Comparison of ENCODE assay signal across 8 cellular contexts in the genomic region with DNA sequence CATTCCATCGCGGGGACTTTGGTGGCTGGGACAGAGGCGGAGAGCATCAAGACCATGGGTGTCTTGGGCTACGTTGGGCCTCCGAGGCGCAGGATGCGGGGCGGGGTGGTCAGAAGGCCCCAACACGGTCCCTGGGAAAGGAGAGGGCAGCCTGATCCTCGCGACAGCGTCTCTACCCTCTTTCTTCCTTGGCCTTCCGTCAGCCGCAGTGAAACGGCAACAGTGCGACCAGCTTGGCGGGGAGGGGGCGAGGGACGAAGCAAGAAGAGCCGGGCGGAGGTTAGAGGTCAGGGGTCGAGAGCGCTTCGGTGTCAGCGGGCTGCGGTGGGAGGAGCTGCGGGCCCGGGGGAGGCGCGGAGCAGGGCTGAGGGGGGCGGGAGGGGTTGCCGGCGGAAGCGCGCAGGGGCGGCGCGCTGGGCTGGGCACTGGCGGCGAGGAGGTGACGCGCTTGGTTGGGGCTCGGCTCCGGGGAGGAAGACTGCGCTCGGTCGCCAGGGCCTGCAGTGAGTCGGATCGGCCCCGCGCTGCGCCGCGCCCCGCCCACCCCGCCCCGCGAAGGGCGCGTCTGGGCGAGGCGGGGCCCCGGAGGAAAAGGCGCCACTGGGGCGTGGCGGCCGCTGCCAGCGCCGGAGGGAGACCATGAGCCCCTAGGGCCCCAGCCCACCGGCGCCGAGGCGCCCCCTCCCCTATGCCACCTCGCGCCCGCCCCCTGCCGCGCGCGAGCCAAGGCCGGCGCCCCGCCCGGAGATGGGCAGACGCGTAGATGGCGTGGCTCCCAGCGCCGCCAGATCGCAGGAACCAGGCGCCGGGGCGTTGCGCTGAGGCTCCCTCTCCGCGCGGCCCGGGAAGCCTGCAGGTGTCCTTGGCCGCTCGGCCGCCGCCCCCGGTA. TPM values are rescaled to one million over a fixed set of nuclear protein-coding genes. Genes with fewer than 3 reads are reported as not detected.
DNase-seq lines count a peak whose midpoint lies in the region; ATAC-seq and TF ChIP-seq lines count a peak whose summit lies in the region.

A gene (plus strand): TSS at position 600 of the 889 bp plus-strand sequence. CDS start 1,186 bp downstream, outside the sequence.

- H3K27me3 ChIP-seq in mucosa of rectum (ENCODE audit: control insufficient read depth in 2 of 2, insufficient read depth in 2 of 2, low read length in 2 of 2), result no peaks in the 10 kb centered on the region

- no peak for TF ChIP-seq POLR2A in erythroblast (IDR thresholded peaks at IDR 0.05; ENCODE audit: low read length)

- H3K4me1 ChIP-seq in mucosa of rectum (ENCODE audit: control insufficient read depth in 2 of 2, insufficient read depth in 2 of 2, low read length in 2 of 2), result peaks cover 9 to 22% of the 10 kb centered on the region in 2 donors

- no peaks in the 10 kb centered on the region for H3K9me3 ChIP-seq in mucosa of rectum (ENCODE audit: control insufficient read depth in 2 of 2, low read length in 2 of 2)

- DNase-seq in COLO829 (ENCODE audit: low spot score) (peak; percentile 24), HT1080 (ENCODE audit: low read depth) (peak; percentile 64), OCI-M1 (lab: John Stamatoyannopoulos, UW) (peak; percentile 69), activated T-cell treated with anti-CD3 and anti-CD28 coated beads for 48 hours (ENCODE audit: low read depth) (peak; percentile 89), erythroblast (lab: John Stamatoyannopoulos, UW) (peak; percentile 69 to 72)
- peak; percentile 87 for DNase-seq in stimulated activated CD8-positive, alpha-beta memory T cell treated with anti-CD3 and anti-CD28 coated beads, Interleukin-4, amount 100 ng/mL, for 24 hours (ENCODE audit: low read depth)

- H3K27ac ChIP-seq in mucosa of rectum (ENCODE audit: low read depth in 2 of 2, low read length in 2 of 2), result peak within 1 kb of the TSS; percentile 86 to 87

- peak; percentile 78 for ATAC-seq in GM21367 (IDR thresholded peaks at IDR 0.05; ENCODE audit: unreplicated experiment)

- H3K36me3 ChIP-seq in mucosa of rectum (ENCODE audit: control insufficient read depth in 2 of 2, insufficient read depth in 2 of 2, low read length in 2 of 2), result no peaks in the 10 kb centered on the region

- H3K4me3 ChIP-seq in mucosa of rectum (ENCODE audit: low read length in 2 of 2), result peak within 1 kb of the TSS; percentile 78

- H3K9ac ChIP-seq in mucosa of rectum (ENCODE audit: low read depth in 1 of 2, low read length in 2 of 2), result peak within 1 kb of the TSS; percentile 85 to 87

RNA-seq across cellular contexts. Expression of the gene that starts here (rescaled TPM):
- 1.6 and 2.2 TPM in 2 replicates for total RNA-seq in HT1080 (2014; rRNA removed; shearing (Covaris generic))
- 3.8 and 4.4 TPM in 2 replicates for polyA plus RNA-seq in HT1080 (2015; cell fraction: cytosol; rRNA removed)
- polyA plus RNA-seq in HT1080 (2015; cell fraction: nucleus; rRNA removed), result 4.9 and 5.4 TPM in 2 replicates

Comparison
In these comparisons a context has a peak if more than half of its experiments do, and no peak if none do; other contexts are left out.
1. Peak in every context shown above with its lines: DNase-seq, ATAC-seq, H3K4me3 ChIP-seq and H3K27ac ChIP-seq.
2. DNase-seq: peak in every context shown above with its lines; median percentile 89 in activated T-cell treated with anti-CD3 and anti-CD28 coated beads for 48 hours; 87 in stimulated activated CD8-positive, alpha-beta memory T cell treated with anti-CD3 and anti-CD28 coated beads, Interleukin-4, amount 100 ng/mL, for 24 hours; 70 in erythroblast; 69 in OCI-M1; 64 in HT1080; 24 in COLO829.